ENCODE assay signal across 9 cellular contexts in the genomic region with DNA sequence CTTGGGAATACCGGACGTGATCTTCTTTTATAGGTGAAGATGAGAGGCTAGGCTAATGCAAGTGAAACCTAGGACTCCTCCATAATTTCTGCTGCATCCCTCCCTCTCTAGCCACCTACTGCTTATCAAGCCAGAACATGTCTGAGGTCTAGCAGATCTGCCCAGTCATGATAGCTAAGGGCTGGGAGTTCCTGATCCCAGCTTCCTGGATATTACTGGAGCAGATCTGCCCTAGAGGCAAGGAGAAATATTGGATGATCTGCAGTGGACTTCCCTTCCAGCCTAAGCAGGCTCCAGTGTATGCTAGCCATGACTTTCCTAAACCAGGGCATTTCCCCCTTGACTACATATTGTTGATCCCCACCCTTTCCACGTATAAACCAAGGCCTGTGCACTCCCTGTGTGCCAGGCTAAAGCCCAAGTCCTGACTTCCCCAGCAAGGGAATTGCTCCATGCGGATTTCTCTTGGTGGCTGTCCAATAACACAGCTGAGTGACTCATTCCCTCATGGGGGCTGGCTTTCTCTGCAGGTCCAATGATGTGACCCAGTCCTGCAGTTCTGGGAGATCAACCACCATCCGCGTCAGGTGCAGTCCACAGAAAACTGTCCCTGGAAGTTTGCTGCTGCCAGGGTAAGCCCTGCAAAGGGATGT. TPM values are rescaled to one million over a fixed set of nuclear protein-coding genes. Genes with fewer than 3 reads are reported as not detected.
DNase-seq lines count a peak whose midpoint lies in the region; ATAC-seq and TF ChIP-seq lines count a peak whose summit lies in the region.
"Had no signal": no experiment of that assay in that cellular context is flagged by ENCODE, and none has a peak within 500 bp of the region (broad histone marks: within the 10 kb centered on the region; RNA-seq: fewer than 3 reads in every experiment).

No MANE protein-coding gene starts in this region.

- peaks cover 6% of the 10 kb centered on the region for H3K4me1 Mint-ChIP-seq in type B pancreatic cell (ENCODE audit: unreplicated experiment)
- peaks cover 18 to 32% of the 10 kb centered on the region in 2 donors for H3K4me1 Mint-ChIP-seq in stimulated activated naive B cell treated with anti-CD40 and anti-IgM and Interleukin-4, amounts not matched to agents 10 μg/mL and 1 μg/mL and 100 μg/mL, for 72 hours

- no peak overlapping the region for H2AFZ ChIP-seq in hepatocyte
- H2AFZ ChIP-seq in OCI-LY7 (ENCODE audit: low read length) = no peak overlapping the region

- no TSS peak for BruUV-seq in OCI-LY7 (replicated peaks; lab: Mats Ljungman, UMichigan)

- DNase-seq in LHCN-M2 (ENCODE audit: low read depth) (peak; percentile 81), body of pancreas (peak in 2 of 4 donors; percentile 46 to 49), hepatocyte (ENCODE audit: low spot score) (peak; percentile 43), type B pancreatic cell (ENCODE audit: extremely low spot score, unreplicated experiment) (no peak), SW 1271 (lab: John Stamatoyannopoulos, UW) (no peak), OCI-LY7 (ENCODE audit: low spot score) (no peak)
- no peak for DNase-seq in stimulated activated naive B cell treated with anti-CD40 and anti-IgM and Interleukin-4, amounts not matched to agents 10 μg/mL and 1 μg/mL and 100 μg/mL, for 72 hours
- DNase-seq in stimulated activated CD4-positive, alpha-beta T cell treated with anti-CD3 and anti-CD28 coated beads, Interleukin-1b, Interleukin-23, amount 100 ng/mL, for 48 hours = no peak
- DNase-seq: NCI-H146 had no signal

- ATAC-seq in body of pancreas = peak; percentile 33
- no peak for ATAC-seq in stimulated activated naive B cell treated with anti-CD40 and anti-IgM and Interleukin-4, amounts not matched to agents 10 μg/mL and 1 μg/mL and 100 μg/mL, for 72 hours (replicated peaks)

- POLR2A ChIA-PET in OCI-LY7 (lab: Charles Lee) = interaction anchor here (0.9 to 1.2 kb wide), 2 partner anchors 12 to 17 kb away, joined by 4 read pairs; no protein-coding TSS in a partner anchor

- H3K4me2 ChIP-seq in hepatocyte (no peak overlapping the region), OCI-LY7 (ENCODE audit: low read length) (no peak overlapping the region)

- peak overlapping the region in 2 of 4 donors; percentile 64 to 66 for H3K27ac ChIP-seq in body of pancreas
- H3K27ac ChIP-seq in hepatocyte = peak overlapping the region; percentile 33
- H3K27ac ChIP-seq in OCI-LY7 (ENCODE audit: low read depth, low read length, poor library complexity, severe bottlenecking) = no peak overlapping the region

- H3K4me3 ChIP-seq in body of pancreas (no peak overlapping the region), hepatocyte (no peak overlapping the region), OCI-LY7 (ENCODE audit: low read depth, low read length, poor library complexity, severe bottlenecking) (no peak overlapping the region)

- intact Hi-C loops in body of pancreas (cut with DNase I) = loop anchor here (10.0 kb wide), 1 partner anchor 93 kb away; no protein-coding TSS in a partner anchor
- intact Hi-C loops in OCI-LY7 (cut with micrococcal nuclease; ENCODE audit: unreplicated experiment) = no loop called here

- TF ChIP-seq CTCF in body of pancreas (IDR thresholded peaks at IDR 0.05) (no peak), hepatocyte (IDR thresholded peaks at IDR 0.05; ENCODE audit: poor library complexity) (no peak), type B pancreatic cell (conservative IDR thresholded peaks at IDR 0.05) (no peak), OCI-LY7 (conservative IDR thresholded peaks at IDR 0.05; ENCODE audit: low read length) (no peak)

- H3K9me3 ChIP-seq in body of pancreas (no peaks in the 10 kb centered on the region), hepatocyte (ENCODE audit: low read depth) (no peaks in the 10 kb centered on the region), OCI-LY7 (ENCODE audit: low read length) (no peaks in the 10 kb centered on the region)

- H3K4me3 Mint-ChIP-seq in type B pancreatic cell = no peak overlapping the region
- H3K4me3 Mint-ChIP-seq in stimulated activated naive B cell treated with anti-CD40 and anti-IgM and Interleukin-4, amounts not matched to agents 10 μg/mL and 1 μg/mL and 100 μg/mL, for 72 hours = no peak overlapping the region

- H3K79me2 ChIP-seq in hepatocyte (no peaks in the 10 kb centered on the region), OCI-LY7 (ENCODE audit: insufficient read depth, low read depth, low read length) (no peaks in the 10 kb centered on the region)

- H3K27me3 ChIP-seq in body of pancreas (no peaks in the 10 kb centered on the region), hepatocyte (peaks cover 2% of the 10 kb centered on the region)

- H3K27me3 Mint-ChIP-seq in type B pancreatic cell = peaks cover 5% of the 10 kb centered on the region
- H3K27me3 Mint-ChIP-seq in stimulated activated naive B cell treated with anti-CD40 and anti-IgM and Interleukin-4, amounts not matched to agents 10 μg/mL and 1 μg/mL and 100 μg/mL, for 72 hours = peaks cover 6 to 16% of the 10 kb centered on the region in 2 donors

- peak overlapping the region; percentile 79 for H3K27ac Mint-ChIP-seq in type B pancreatic cell
- H3K27ac Mint-ChIP-seq in stimulated activated naive B cell treated with anti-CD40 and anti-IgM and Interleukin-4, amounts not matched to agents 10 μg/mL and 1 μg/mL and 100 μg/mL, for 72 hours = no peak overlapping the region

- WGBS in body of pancreas, 2 donors = 59 to 65% methylated on average over 6 of the region's 6 CpGs
- WGBS in hepatocyte (ENCODE audit: low lambda C conversion rate, missing lambda C conversion rate) = 81% methylated on average over 6 of the region's 6 CpGs

- no peaks in the 10 kb centered on the region for H4K20me1 ChIP-seq in hepatocyte (ENCODE audit: insufficient read depth, poor library complexity, severe bottlenecking)
- no peaks in the 10 kb centered on the region for H4K20me1 ChIP-seq in OCI-LY7 (ENCODE audit: insufficient read depth, low read length)

- CTCF ChIA-PET in OCI-LY7 (lab: Charles Lee; ENCODE audit: unreplicated experiment) = interaction anchor here (1.2 kb wide), 1 partner anchor 64 kb away, joined by 3 read pairs; no protein-coding TSS in a partner anchor

- H3K36me3 Mint-ChIP-seq in type B pancreatic cell = no peaks in the 10 kb centered on the region
- no peaks in the 10 kb centered on the region for H3K36me3 Mint-ChIP-seq in stimulated activated naive B cell treated with anti-CD40 and anti-IgM and Interleukin-4, amounts not matched to agents 10 μg/mL and 1 μg/mL and 100 μg/mL, for 72 hours

- H3K9me2 ChIP-seq in hepatocyte (replicated peaks; ENCODE audit: insufficient read depth) (no peaks in the 10 kb centered on the region), OCI-LY7 (ENCODE audit: insufficient read depth, low read length) (no peaks in the 10 kb centered on the region)

- H3K36me3 ChIP-seq in body of pancreas (replicated peaks in 1 of 2; ENCODE audit: insufficient read depth in 1 of 2, low read depth in 2 of 2) = peaks cover 0 to 1% of the 10 kb centered on the region in 2 donors
- H3K36me3 ChIP-seq in hepatocyte (replicated peaks; ENCODE audit: insufficient read depth, low read depth) = no peaks in the 10 kb centered on the region
- H3K36me3 ChIP-seq in OCI-LY7 (ENCODE audit: insufficient read depth, low read length) = no peaks in the 10 kb centered on the region

- TF ChIP-seq POLR2A in body of pancreas (IDR thresholded peaks at IDR 0.05) = no peak

- H3K4me1 ChIP-seq in body of pancreas (peaks cover 12% of the 10 kb centered on the region), hepatocyte (ENCODE audit: insufficient read depth) (no peaks in the 10 kb centered on the region), OCI-LY7 (ENCODE audit: insufficient read depth, low read length, poor library complexity, severe bottlenecking) (peaks cover 10% of the 10 kb centered on the region)

- H3K9me3 Mint-ChIP-seq in type B pancreatic cell = no peaks in the 10 kb centered on the region
- H3K9me3 Mint-ChIP-seq in stimulated activated naive B cell treated with anti-CD40 and anti-IgM and Interleukin-4, amounts not matched to agents 10 μg/mL and 1 μg/mL and 100 μg/mL, for 72 hours = no peaks in the 10 kb centered on the region

RNA-seq across cellular contexts. Expression of gene SARS1, which starts 15.5 kb away (rescaled TPM):
- total RNA-seq in LHCN-M2 (2014; rRNA removed) = 134 and 149 TPM in 2 replicates
- 165 TPM for polyA plus RNA-seq in LHCN-M2 (2012)
- 100 to 1,000 TPM in 1 of 2 donors, 10 to 100 TPM in 1; 65.3 to 123 TPM for total RNA-seq in body of pancreas
- total RNA-seq in hepatocyte = 179 and 180 TPM in 2 replicates
- 125 and 158 TPM in 2 replicates for polyA plus RNA-seq in hepatocyte
- total RNA-seq in type B pancreatic cell (ENCODE audit: low replicate concordance) = 136 and 173 TPM in 2 replicates
- 277 and 295 TPM in 2 replicates for total RNA-seq in OCI-LY7 (2014; rRNA removed; shearing (Covaris generic))
- 290 and 323 TPM in 2 replicates for total RNA-seq in OCI-LY7 (2022)

RNA-seq across cellular contexts. Expression of gene CELSR2, which starts 51.2 kb away (rescaled TPM):
- total RNA-seq in LHCN-M2 (2014; rRNA removed) (0.06 and 0.17 TPM in 2 replicates), body of pancreas (1 to 10 TPM; 7.3 to 7.5 TPM), hepatocyte (2.6 and 3.7 TPM in 2 replicates), type B pancreatic cell (ENCODE audit: low replicate concordance) (23.4 and 35.5 TPM in 2 replicates), OCI-LY7 (2022) (12.5 and 13.0 TPM in 2 replicates)
- 0.36 TPM for polyA plus RNA-seq in LHCN-M2 (2012)
- 3.2 and 3.3 TPM in 2 replicates for polyA plus RNA-seq in hepatocyte
- total RNA-seq in OCI-LY7 (2014; rRNA removed; shearing (Covaris generic)) = 5.0 and 6.9 TPM in 2 replicates

Comparison
In these comparisons a context has a peak if more than half of its experiments do, and no peak if none do; other contexts are left out.
1. DNase-seq: peak in LHCN-M2 (single experiment) and hepatocyte (single experiment); none in type B pancreatic cell (single experiment), stimulated activated naive B cell treated with anti-CD40 and anti-IgM and Interleukin-4, amounts not matched to agents 10 μg/mL and 1 μg/mL and 100 μg/mL, for 72 hours (single experiment), SW 1271 (0 of 2), stimulated activated CD4-positive, alpha-beta T cell treated with anti-CD3 and anti-CD28 coated beads, Interleukin-1b, Interleukin-23, amount 100 ng/mL, for 48 hours (single experiment) and OCI-LY7 (single experiment).